Comparison of ENCODE assay signal across 9 cellular contexts in the genomic region with DNA sequence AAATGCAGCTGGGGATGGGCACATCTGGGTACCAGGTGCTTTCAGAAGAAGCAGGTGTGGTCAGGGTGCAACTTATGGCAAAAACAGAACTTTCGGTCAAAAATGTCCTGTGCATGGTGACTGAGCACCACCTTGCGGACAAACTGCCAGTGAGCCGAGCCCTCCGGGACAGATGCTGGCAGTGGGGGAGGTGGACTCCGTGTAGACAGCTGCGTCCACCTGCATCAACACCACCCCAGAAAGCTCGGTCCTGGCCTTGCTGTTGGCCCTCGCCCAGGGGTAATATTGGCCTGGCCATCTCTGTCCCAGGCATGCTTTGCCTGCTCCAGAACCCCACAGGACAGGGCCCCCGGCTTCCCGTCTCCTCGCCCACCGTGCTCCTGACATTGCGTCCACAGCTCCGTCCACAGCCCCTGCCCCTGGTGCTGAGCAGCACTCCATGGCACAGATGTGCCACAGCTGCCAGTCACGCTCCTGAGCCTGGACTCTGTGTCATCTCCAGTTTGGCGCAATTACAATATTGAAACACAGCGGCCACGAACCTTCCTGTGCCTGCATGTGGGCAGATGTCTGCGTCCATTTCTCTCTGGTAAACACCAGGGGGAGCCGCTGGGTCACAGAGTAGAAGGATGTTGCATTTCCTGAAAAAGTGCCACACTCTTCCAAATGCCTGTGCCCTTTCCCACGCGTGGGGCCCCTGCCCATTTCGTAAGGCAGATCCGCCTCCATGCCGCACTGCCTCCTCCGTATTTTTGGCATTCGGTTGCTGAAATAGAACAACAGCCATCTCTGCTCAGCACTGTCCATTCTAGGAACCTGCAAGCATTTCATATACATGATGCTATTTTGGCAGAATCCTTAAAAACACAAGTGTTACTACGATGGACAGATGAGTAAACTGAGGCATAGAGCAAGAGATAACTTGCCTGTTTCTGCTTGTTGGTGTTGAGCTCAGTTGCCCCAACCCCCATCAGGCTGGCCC. TPM values are rescaled to one million over a fixed set of nuclear protein-coding genes. Genes with fewer than 3 reads are reported as not detected.
DNase-seq lines count a peak whose midpoint lies in the region; ATAC-seq and TF ChIP-seq lines count a peak whose summit lies in the region.
"Had no signal": no experiment of that assay in that cellular context is flagged by ENCODE, and none has a peak within 500 bp of the region (broad histone marks: within the 10 kb centered on the region; RNA-seq: fewer than 3 reads in every experiment).

No MANE protein-coding gene starts in this region.

- no peak for TF ChIP-seq POLR2A in Peyer's patch (IDR thresholded peaks at IDR 0.05)

- ATAC-seq in GM21367 (IDR thresholded peaks at IDR 0.05; ENCODE audit: unreplicated experiment) = peak; percentile 56

- no peaks in the 10 kb centered on the region for H3K9me3 Mint-ChIP-seq in neural crest cell

- H3K27ac Mint-ChIP-seq in neural crest cell (ENCODE audit: unreplicated experiment) = no peak overlapping the region

- peak overlapping the region; percentile 48 for H3K4me3 Mint-ChIP-seq in neural crest cell

- H3K27ac ChIP-seq in Peyer's patch = peak overlapping the region in 1 of 4 donors; percentile 7

- H3K4me1 ChIP-seq in Peyer's patch = peaks cover 0 to 21% (median 0%) of the 10 kb centered on the region in 4 donors

- no peaks in the 10 kb centered on the region for H3K27me3 Mint-ChIP-seq in neural crest cell (ENCODE audit: low read depth)

- H3K4me1 Mint-ChIP-seq in neural crest cell = peaks cover 18% of the 10 kb centered on the region

- TF ChIP-seq EP300 in Ishikawa (IDR thresholded peaks at IDR 0.05; ENCODE audit: borderline replicate concordance) = no peak

- H3K36me3 ChIP-seq in Peyer's patch = no peaks in the 10 kb centered on the region

- no peaks in the 10 kb centered on the region for H3K36me3 Mint-ChIP-seq in neural crest cell (ENCODE audit: low read depth)

- H3K4me3 ChIP-seq in Peyer's patch (peak overlapping the region in 2 of 4 donors; percentile 17), fibroblast of pulmonary artery (replicated peaks; ENCODE audit: low read depth, low read length) (peak overlapping the region; percentile 10)

- peak; percentile 96 for TF ChIP-seq RAD21 in Ishikawa (IDR thresholded peaks at IDR 0.05; ENCODE audit: low read depth)

- peak; percentile 49 to 87 (median 76) for TF ChIP-seq CTCF in Peyer's patch (IDR thresholded peaks at IDR 0.05)
- peak; percentile 77 for TF ChIP-seq CTCF in fibroblast of pulmonary artery (IDR thresholded peaks at IDR 0.05; ENCODE audit: low read length, missing control alignments)
- TF ChIP-seq CTCF in neural crest cell (conservative IDR thresholded peaks at IDR 0.05) = peak; percentile 74

- DNase-seq in CD1c-positive myeloid dendritic cell (ENCODE audit: extremely low spot score) (peak; percentile 84), Peyer's patch (peak; percentile 71 to 91 (median 78)), activated T-helper 1 cell treated with Interleukin-2 at 50 U/mL for 16 hours (ENCODE audit: low read depth) (peak; percentile 42), fibroblast of pulmonary artery (ENCODE audit: low read depth) (peak; percentile 82), neural crest cell (ENCODE audit: low read depth, low spot score) (peak; percentile 77), stromal cell of bone marrow (ENCODE audit: low read depth) (peak; percentile 53)

- H3K27me3 ChIP-seq in Peyer's patch = no peaks in the 10 kb centered on the region

- no peaks in the 10 kb centered on the region for H3K9me3 ChIP-seq in Peyer's patch

TF ChIP-seq in Ishikawa, 13 proteins besides CTCF, POLR2A, EP300 and RAD21:
- TF ChIP-seq EGR1 (IDR thresholded peaks at IDR 0.05) = no peak
- no peak for TF ChIP-seq CEBPB (IDR thresholded peaks at IDR 0.05)
- TF ChIP-seq CREB1 (IDR thresholded peaks at IDR 0.05; ENCODE audit: low read depth) = no peak
- no peak for TF ChIP-seq REST (IDR thresholded peaks at IDR 0.05; ENCODE audit: low read depth)
- no peak for TF ChIP-seq ZBTB7A (IDR thresholded peaks at IDR 0.05; ENCODE audit: low read depth)
- TF ChIP-seq NFIC (IDR thresholded peaks at IDR 0.05) = no peak
- no peak for TF ChIP-seq YY1 (IDR thresholded peaks at IDR 0.05; ENCODE audit: low read depth)
- no peak for TF ChIP-seq USF1 (IDR thresholded peaks at IDR 0.05)
- TF ChIP-seq TCF12 (IDR thresholded peaks at IDR 0.05; ENCODE audit: low read depth) = no peak
- no peak for TF ChIP-seq TAF1 (IDR thresholded peaks at IDR 0.05; ENCODE audit: low read depth)
- no peak for TF ChIP-seq FOXM1 (IDR thresholded peaks at IDR 0.05; ENCODE audit: borderline replicate concordance, low read depth)
- no peak for TF ChIP-seq TEAD4 (IDR thresholded peaks at IDR 0.05)
- TF ChIP-seq, protein P1, sequence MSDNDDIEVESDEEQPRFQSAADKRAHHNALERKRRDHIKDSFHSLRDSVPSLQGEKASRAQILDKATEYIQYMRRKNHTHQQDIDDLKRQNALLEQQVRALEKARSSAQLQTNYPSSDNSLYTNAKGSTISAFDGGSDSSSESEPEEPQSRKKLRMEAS (IDR thresholded peaks at IDR 0.05) = no peak

RNA-seq across cellular contexts. Expression of gene SLC6A19, which starts 33.4 kb away (rescaled TPM):
- total RNA-seq in Peyer's patch = 100 to 1,000 TPM in 3 of 4 donors, 1 to 10 TPM in 1; 9.9 to 934 (median 516) TPM
- total RNA-seq in neural crest cell = not detected in 2 replicates
- total RNA-seq: T-helper 1 cell treated with Interleukin-12 subunit alpha and Interleukin-12 subunit beta and Interleukin-4 antibody, amounts not matched to agents 30 ng/mL and 1 ng/mL, for 36 hours had no signal

RNA-seq across cellular contexts. Expression of gene SLC12A7, which starts 56.2 kb away (rescaled TPM):
- total RNA-seq in Peyer's patch (100 to 1,000 TPM in 3 of 4 donors, 10 to 100 TPM in 1; 87.2 to 182 (median 116) TPM), neural crest cell (34.7 and 40.7 TPM in 2 replicates)

RNA-seq across cellular contexts. Expression of gene SLC6A18, which starts 57.2 kb away (rescaled TPM):
- total RNA-seq in Peyer's patch (under 1 TPM in 2 of 4 donors, not detected in 2; 0.53 to 0.95 TPM), neural crest cell (not detected in 2 replicates)
- total RNA-seq: T-helper 1 cell treated with Interleukin-12 subunit alpha and Interleukin-12 subunit beta and Interleukin-4 antibody, amounts not matched to agents 30 ng/mL and 1 ng/mL, for 36 hours had no signal

Comparison
In these comparisons a context has a peak if more than half of its experiments do, and no peak if none do; other contexts are left out.
1. RNA of gene SLC6A19, which starts 33.4 kb away (total RNA-seq): 9.9 to 934 TPM in Peyer's patch; not detected in neural crest cell; every median in the first group is over 10 times any median in the second.
2. Peak in every context shown above with its lines, with median percentiles within 50 percentile points of each other: DNase-seq and CTCF ChIP-seq.